In the genomic region with DNA sequence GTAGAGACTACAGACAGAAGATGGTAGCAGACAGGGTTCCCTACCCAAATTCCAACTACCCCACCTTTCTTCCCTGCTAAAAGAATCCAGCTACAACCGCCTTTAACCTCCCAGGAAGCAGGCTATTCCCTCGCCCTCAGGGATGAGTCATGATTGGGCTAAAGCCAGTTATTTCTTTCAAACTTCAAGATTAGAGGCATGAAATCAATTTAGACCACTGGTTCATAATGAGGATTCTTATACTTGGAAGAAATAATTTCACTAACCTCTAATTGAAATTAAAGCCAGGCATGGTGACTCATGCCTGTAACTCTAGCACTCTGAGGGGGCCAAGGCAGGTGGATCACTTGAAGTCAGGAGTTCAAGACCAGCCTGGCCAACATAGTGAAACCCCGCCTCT, we compare ENCODE assay signal across 1 cellular context.
A peak's percentile ranks its signal among the peaks of the same experiment; 100 is the strongest.
TF ChIP-seq lines count a peak whose summit lies in the region.

No MANE protein-coding gene starts in this region.

TF ChIP-seq in K562, 482 proteins besides CTCF, POLR2A, EP300 and RAD21 (continued from another document and continues in another):
- TF ChIP-seq, protein P1, sequence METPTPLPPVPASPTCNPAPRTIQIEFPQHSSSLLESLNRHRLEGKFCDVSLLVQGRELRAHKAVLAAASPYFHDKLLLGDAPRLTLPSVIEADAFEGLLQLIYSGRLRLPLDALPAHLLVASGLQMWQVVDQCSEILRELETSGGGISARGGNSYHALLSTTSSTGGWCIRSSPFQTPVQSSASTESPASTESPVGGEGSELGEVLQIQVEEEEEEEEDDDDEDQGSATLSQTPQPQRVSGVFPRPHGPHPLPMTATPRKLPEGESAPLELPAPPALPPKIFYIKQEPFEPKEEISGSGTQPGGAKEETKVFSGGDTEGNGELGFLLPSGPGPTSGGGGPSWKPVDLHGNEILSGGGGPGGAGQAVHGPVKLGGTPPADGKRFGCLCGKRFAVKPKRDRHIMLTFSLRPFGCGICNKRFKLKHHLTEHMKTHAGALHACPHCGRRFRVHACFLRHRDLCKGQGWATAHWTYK (CRISPR knock-in tag; IDR thresholded peaks at IDR 0.05) = no peak
- TF ChIP-seq, protein P2, sequence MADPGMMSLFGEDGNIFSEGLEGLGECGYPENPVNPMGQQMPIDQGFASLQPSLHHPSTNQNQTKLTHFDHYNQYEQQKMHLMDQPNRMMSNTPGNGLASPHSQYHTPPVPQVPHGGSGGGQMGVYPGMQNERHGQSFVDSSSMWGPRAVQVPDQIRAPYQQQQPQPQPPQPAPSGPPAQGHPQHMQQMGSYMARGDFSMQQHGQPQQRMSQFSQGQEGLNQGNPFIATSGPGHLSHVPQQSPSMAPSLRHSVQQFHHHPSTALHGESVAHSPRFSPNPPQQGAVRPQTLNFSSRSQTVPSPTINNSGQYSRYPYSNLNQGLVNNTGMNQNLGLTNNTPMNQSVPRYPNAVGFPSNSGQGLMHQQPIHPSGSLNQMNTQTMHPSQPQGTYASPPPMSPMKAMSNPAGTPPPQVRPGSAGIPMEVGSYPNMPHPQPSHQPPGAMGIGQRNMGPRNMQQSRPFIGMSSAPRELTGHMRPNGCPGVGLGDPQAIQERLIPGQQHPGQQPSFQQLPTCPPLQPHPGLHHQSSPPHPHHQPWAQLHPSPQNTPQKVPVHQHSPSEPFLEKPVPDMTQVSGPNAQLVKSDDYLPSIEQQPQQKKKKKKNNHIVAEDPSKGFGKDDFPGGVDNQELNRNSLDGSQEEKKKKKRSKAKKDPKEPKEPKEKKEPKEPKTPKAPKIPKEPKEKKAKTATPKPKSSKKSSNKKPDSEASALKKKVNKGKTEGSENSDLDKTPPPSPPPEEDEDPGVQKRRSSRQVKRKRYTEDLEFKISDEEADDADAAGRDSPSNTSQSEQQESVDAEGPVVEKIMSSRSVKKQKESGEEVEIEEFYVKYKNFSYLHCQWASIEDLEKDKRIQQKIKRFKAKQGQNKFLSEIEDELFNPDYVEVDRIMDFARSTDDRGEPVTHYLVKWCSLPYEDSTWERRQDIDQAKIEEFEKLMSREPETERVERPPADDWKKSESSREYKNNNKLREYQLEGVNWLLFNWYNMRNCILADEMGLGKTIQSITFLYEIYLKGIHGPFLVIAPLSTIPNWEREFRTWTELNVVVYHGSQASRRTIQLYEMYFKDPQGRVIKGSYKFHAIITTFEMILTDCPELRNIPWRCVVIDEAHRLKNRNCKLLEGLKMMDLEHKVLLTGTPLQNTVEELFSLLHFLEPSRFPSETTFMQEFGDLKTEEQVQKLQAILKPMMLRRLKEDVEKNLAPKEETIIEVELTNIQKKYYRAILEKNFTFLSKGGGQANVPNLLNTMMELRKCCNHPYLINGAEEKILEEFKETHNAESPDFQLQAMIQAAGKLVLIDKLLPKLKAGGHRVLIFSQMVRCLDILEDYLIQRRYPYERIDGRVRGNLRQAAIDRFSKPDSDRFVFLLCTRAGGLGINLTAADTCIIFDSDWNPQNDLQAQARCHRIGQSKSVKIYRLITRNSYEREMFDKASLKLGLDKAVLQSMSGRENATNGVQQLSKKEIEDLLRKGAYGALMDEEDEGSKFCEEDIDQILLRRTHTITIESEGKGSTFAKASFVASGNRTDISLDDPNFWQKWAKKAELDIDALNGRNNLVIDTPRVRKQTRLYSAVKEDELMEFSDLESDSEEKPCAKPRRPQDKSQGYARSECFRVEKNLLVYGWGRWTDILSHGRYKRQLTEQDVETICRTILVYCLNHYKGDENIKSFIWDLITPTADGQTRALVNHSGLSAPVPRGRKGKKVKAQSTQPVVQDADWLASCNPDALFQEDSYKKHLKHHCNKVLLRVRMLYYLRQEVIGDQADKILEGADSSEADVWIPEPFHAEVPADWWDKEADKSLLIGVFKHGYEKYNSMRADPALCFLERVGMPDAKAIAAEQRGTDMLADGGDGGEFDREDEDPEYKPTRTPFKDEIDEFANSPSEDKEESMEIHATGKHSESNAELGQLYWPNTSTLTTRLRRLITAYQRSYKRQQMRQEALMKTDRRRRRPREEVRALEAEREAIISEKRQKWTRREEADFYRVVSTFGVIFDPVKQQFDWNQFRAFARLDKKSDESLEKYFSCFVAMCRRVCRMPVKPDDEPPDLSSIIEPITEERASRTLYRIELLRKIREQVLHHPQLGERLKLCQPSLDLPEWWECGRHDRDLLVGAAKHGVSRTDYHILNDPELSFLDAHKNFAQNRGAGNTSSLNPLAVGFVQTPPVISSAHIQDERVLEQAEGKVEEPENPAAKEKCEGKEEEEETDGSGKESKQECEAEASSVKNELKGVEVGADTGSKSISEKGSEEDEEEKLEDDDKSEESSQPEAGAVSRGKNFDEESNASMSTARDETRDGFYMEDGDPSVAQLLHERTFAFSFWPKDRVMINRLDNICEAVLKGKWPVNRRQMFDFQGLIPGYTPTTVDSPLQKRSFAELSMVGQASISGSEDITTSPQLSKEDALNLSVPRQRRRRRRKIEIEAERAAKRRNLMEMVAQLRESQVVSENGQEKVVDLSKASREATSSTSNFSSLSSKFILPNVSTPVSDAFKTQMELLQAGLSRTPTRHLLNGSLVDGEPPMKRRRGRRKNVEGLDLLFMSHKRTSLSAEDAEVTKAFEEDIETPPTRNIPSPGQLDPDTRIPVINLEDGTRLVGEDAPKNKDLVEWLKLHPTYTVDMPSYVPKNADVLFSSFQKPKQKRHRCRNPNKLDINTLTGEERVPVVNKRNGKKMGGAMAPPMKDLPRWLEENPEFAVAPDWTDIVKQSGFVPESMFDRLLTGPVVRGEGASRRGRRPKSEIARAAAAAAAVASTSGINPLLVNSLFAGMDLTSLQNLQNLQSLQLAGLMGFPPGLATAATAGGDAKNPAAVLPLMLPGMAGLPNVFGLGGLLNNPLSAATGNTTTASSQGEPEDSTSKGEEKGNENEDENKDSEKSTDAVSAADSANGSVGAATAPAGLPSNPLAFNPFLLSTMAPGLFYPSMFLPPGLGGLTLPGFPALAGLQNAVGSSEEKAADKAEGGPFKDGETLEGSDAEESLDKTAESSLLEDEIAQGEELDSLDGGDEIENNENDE (IDR thresholded peaks at IDR 0.05; ENCODE audit: low read depth, low read length) = no peak
- TF ChIP-seq, protein P3, sequence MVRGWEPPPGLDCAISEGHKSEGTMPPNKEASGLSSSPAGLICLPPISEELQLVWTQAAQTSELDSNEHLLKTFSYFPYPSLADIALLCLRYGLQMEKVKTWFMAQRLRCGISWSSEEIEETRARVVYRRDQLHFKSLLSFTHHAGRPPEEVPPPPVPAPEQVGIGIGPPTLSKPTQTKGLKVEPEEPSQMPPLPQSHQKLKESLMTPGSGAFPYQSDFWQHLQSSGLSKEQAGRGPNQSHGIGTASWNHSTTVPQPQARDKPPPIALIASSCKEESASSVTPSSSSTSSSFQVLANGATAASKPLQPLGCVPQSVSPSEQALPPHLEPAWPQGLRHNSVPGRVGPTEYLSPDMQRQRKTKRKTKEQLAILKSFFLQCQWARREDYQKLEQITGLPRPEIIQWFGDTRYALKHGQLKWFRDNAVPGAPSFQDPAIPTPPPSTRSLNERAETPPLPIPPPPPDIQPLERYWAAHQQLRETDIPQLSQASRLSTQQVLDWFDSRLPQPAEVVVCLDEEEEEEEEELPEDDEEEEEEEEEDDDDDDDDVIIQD (CRISPR knock-in tag; IDR thresholded peaks at IDR 0.05) = no peak
- TF ChIP-seq ZNF212 (CRISPR knock-in tag; IDR thresholded peaks at IDR 0.05) = no peak
- no peak for TF ChIP-seq TEAD1 (CRISPR knock-in tag; IDR thresholded peaks at IDR 0.05)
- TF ChIP-seq, protein P4, sequence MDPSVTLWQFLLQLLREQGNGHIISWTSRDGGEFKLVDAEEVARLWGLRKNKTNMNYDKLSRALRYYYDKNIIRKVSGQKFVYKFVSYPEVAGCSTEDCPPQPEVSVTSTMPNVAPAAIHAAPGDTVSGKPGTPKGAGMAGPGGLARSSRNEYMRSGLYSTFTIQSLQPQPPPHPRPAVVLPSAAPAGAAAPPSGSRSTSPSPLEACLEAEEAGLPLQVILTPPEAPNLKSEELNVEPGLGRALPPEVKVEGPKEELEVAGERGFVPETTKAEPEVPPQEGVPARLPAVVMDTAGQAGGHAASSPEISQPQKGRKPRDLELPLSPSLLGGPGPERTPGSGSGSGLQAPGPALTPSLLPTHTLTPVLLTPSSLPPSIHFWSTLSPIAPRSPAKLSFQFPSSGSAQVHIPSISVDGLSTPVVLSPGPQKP (CRISPR knock-in tag; IDR thresholded peaks at IDR 0.05) = no peak
- TF ChIP-seq BCOR (IDR thresholded peaks at IDR 0.05) = no peak
- TF ChIP-seq CBFB (CRISPR knock-in tag; IDR thresholded peaks at IDR 0.05) = no peak
- TF ChIP-seq STAT5B (CRISPR knock-in tag; IDR thresholded peaks at IDR 0.05) = no peak
- TF ChIP-seq, protein P5, sequence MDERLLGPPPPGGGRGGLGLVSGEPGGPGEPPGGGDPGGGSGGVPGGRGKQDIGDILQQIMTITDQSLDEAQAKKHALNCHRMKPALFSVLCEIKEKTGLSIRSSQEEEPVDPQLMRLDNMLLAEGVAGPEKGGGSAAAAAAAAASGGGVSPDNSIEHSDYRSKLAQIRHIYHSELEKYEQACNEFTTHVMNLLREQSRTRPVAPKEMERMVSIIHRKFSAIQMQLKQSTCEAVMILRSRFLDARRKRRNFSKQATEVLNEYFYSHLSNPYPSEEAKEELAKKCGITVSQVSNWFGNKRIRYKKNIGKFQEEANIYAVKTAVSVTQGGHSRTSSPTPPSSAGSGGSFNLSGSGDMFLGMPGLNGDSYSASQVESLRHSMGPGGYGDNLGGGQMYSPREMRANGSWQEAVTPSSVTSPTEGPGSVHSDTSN (CRISPR knock-in tag; IDR thresholded peaks at IDR 0.05; ENCODE audit: low read depth) = no peak
- TF ChIP-seq, protein P5 (tag; conservative IDR thresholded peaks at IDR 0.05; ENCODE audit: low read depth) = no peak
- no peak for TF ChIP-seq POLR3A (IDR thresholded peaks at IDR 0.05; ENCODE audit: borderline replicate concordance, extremely low read depth, insufficient read depth, insufficient read length)
- TF ChIP-seq, protein P6, sequence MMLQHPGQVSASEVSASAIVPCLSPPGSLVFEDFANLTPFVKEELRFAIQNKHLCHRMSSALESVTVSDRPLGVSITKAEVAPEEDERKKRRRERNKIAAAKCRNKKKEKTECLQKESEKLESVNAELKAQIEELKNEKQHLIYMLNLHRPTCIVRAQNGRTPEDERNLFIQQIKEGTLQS (IDR thresholded peaks at IDR 0.05) = peak; percentile 64
- TF ChIP-seq, protein P6 (CRISPR knock-in tag; conservative IDR thresholded peaks at IDR 0.05) = no peak
- peak; percentile 36; the same call in 1 of the 2 replicates for TF ChIP-seq FOSL1 (tag; conservative IDR thresholded peaks at IDR 0.05)
- no peak for TF ChIP-seq TGIF2 (CRISPR knock-in tag; IDR thresholded peaks at IDR 0.05)
- no peak for TF ChIP-seq SAP30 (IDR thresholded peaks at IDR 0.05; ENCODE audit: borderline replicate concordance, insufficient read depth, low read depth, low read length, poor library complexity, severe bottlenecking)
- TF ChIP-seq ZNF24 (IDR thresholded peaks at IDR 0.05) = no peak
- TF ChIP-seq SREBF1 (IDR thresholded peaks at IDR 0.05; ENCODE audit: borderline replicate concordance, low read depth, low read length) = no peak
- TF ChIP-seq FOXK1 (CRISPR knock-in tag; IDR thresholded peaks at IDR 0.05; ENCODE audit: borderline replicate concordance) = no peak
- no peak for TF ChIP-seq BRD9 (IDR thresholded peaks at IDR 0.05; ENCODE audit: low read depth, partially characterized antibody)
- TF ChIP-seq, protein P7, sequence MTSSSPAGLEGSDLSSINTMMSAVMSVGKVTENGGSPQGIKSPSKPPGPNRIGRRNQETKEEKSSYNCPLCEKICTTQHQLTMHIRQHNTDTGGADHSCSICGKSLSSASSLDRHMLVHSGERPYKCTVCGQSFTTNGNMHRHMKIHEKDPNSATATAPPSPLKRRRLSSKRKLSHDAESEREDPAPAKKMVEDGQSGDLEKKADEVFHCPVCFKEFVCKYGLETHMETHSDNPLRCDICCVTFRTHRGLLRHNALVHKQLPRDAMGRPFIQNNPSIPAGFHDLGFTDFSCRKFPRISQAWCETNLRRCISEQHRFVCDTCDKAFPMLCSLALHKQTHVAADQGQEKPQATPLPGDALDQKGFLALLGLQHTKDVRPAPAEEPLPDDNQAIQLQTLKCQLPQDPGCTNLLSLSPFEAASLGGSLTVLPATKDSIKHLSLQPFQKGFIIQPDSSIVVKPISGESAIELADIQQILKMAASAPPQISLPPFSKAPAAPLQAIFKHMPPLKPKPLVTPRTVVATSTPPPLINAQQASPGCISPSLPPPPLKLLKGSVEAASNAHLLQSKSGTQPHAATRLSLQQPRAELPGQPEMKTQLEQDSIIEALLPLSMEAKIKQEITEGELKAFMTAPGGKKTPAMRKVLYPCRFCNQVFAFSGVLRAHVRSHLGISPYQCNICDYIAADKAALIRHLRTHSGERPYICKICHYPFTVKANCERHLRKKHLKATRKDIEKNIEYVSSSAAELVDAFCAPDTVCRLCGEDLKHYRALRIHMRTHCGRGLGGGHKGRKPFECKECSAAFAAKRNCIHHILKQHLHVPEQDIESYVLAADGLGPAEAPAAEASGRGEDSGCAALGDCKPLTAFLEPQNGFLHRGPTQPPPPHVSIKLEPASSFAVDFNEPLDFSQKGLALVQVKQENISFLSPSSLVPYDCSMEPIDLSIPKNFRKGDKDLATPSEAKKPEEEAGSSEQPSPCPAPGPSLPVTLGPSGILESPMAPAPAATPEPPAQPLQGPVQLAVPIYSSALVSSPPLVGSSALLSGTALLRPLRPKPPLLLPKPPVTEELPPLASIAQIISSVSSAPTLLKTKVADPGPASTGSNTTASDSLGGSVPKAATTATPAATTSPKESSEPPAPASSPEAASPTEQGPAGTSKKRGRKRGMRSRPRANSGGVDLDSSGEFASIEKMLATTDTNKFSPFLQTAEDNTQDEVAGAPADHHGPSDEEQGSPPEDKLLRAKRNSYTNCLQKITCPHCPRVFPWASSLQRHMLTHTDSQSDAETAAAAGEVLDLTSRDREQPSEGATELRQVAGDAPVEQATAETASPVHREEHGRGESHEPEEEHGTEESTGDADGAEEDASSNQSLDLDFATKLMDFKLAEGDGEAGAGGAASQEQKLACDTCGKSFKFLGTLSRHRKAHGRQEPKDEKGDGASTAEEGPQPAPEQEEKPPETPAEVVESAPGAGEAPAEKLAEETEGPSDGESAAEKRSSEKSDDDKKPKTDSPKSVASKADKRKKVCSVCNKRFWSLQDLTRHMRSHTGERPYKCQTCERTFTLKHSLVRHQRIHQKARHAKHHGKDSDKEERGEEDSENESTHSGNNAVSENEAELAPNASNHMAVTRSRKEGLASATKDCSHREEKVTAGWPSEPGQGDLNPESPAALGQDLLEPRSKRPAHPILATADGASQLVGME (CRISPR knock-in tag; IDR thresholded peaks at IDR 0.05) = no peak
- no peak for TF ChIP-seq MEF2A (IDR thresholded peaks at IDR 0.05; ENCODE audit: control insufficient read depth, low read depth, low read length)
